In the genomic region with DNA sequence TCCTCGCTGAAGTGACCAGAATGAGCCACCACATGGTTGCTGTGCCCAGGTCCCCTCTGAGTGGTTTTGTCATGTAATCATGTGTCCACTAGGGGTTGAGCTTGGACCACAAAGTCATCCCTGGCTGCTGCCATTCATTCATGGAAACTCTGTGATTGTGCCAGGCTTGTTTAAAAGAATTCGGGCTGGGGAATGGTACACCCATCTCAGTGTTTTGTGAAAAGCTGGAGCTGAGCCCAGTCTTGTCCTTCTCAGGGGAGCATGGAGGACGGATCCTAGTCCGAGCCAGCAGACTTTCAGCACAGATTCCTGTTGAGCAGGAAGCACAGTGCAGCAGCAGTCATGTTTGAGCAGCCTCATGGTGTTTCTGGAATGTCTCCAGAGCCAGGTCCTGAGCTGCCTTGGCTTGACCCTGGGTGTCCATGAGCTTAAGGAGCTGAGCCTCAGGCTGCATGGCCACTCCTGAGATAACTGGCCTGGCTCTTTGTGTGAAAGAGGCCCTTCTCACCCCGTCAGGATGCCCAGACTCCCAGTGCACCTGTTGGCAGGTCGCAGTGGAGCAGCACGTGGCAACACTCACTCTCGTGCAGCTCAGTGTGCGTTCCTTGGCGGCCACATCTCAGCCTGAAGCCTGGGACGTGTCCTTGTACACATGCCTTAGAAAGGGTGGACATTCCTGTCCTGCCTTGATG, we compare ENCODE assay signal across 8 cellular contexts.
DNase-seq lines count a peak whose midpoint lies in the region; ATAC-seq and TF ChIP-seq lines count a peak whose summit lies in the region.

No MANE protein-coding gene starts in this region.

- peaks cover 2% of the 10 kb centered on the region for H3K27me3 Mint-ChIP-seq in activated CD4-positive, alpha-beta T cell treated with anti-CD3 and anti-CD28 coated beads, Interleukin-2, amount 10 ng/mL, durations not matched to agents 24 days and 14 days

- intact Hi-C loops in ovary (cut with DNase I), result loop anchor here in 3 of 4 donors (5.0 to 10.0 kb wide), 3 partner anchors 260 to 313 kb away; a partner anchor contains a TSS
- intact Hi-C loops in activated CD4-positive, alpha-beta T cell treated with anti-CD3 and anti-CD28 coated beads, Interleukin-2, amount 10 ng/mL, durations not matched to agents 24 days and 14 days (cut with micrococcal nuclease), result no loop called here

- no peaks in the 10 kb centered on the region for H3K27me3 ChIP-seq in ovary

- H3K4me3 ChIP-seq in ovary, result no peak overlapping the region

- no peaks in the 10 kb centered on the region for H3K36me3 Mint-ChIP-seq in activated CD4-positive, alpha-beta T cell treated with anti-CD3 and anti-CD28 coated beads, Interleukin-2, amount 10 ng/mL, durations not matched to agents 24 days and 14 days (ENCODE audit: low read depth)

- H3K4me1 Mint-ChIP-seq in activated CD4-positive, alpha-beta T cell treated with anti-CD3 and anti-CD28 coated beads, Interleukin-2, amount 10 ng/mL, durations not matched to agents 24 days and 14 days, result no peaks in the 10 kb centered on the region

- DNase-seq in stimulated activated CD4-positive, alpha-beta T cell treated with anti-CD3 and anti-CD28 coated beads, Interleukin-15, amount 100 ng/mL, for 24 hours, result peak; percentile 11
- DNase-seq in stimulated activated CD4-positive, alpha-beta T cell treated with anti-CD3 and anti-CD28 coated beads, Interleukin-2, amount 100 ng/mL, for 48 hours, result no peak
- DNase-seq in NCI-H2029 (lab: John Stamatoyannopoulos, UW) (peak; percentile 12), UCSD-AML1 (lab: John Stamatoyannopoulos, UW; ENCODE audit: unreplicated experiment) (peak; percentile 24), germinal center (ENCODE audit: low spot score) (peak; percentile 6), ovary (peak; percentile 55 to 76 (median 69))
- DNase-seq in activated CD4-positive, alpha-beta T cell treated with anti-CD3 and anti-CD28 coated beads, Interleukin-2, amount 10 ng/mL, durations not matched to agents 24 days and 14 days, result no peak

- no peak for ATAC-seq in GM18502 (IDR thresholded peaks at IDR 0.05; ENCODE audit: poor library complexity, unreplicated experiment)

- TF ChIP-seq POLR2A in ovary (IDR thresholded peaks at IDR 0.05), result no peak

- no peak for TF ChIP-seq EP300 in ovary (IDR thresholded peaks at IDR 0.05)

- no peak overlapping the region for H3K27ac ChIP-seq in ovary

- no peaks in the 10 kb centered on the region for H3K9me3 ChIP-seq in ovary

- H3K9me3 Mint-ChIP-seq in activated CD4-positive, alpha-beta T cell treated with anti-CD3 and anti-CD28 coated beads, Interleukin-2, amount 10 ng/mL, durations not matched to agents 24 days and 14 days, result no peaks in the 10 kb centered on the region

- 47 to 51% (median 48%) methylated on average over 11 of the region's 11 CpGs for WGBS in ovary, 3 donors

- H3K4me1 ChIP-seq in ovary (ENCODE audit: insufficient read depth), result peaks cover 14% of the 10 kb centered on the region

- H3K27ac Mint-ChIP-seq in activated CD4-positive, alpha-beta T cell treated with anti-CD3 and anti-CD28 coated beads, Interleukin-2, amount 10 ng/mL, durations not matched to agents 24 days and 14 days, result no peak overlapping the region

- no peaks in the 10 kb centered on the region for H3K36me3 ChIP-seq in ovary

- no peak overlapping the region for H3K4me3 Mint-ChIP-seq in activated CD4-positive, alpha-beta T cell treated with anti-CD3 and anti-CD28 coated beads, Interleukin-2, amount 10 ng/mL, durations not matched to agents 24 days and 14 days

- peak; percentile 26 to 55 (median 33) for TF ChIP-seq CTCF in ovary (IDR thresholded peaks at IDR 0.05)

Comparison
In these comparisons a context has a peak if more than half of its experiments do, and no peak if none do; other contexts are left out.
1. DNase-seq: peak in stimulated activated CD4-positive, alpha-beta T cell treated with anti-CD3 and anti-CD28 coated beads, Interleukin-15, amount 100 ng/mL, for 24 hours (single experiment), NCI-H2029 (single experiment), UCSD-AML1 (single experiment), germinal center (single experiment) and ovary (5 of 5); none in stimulated activated CD4-positive, alpha-beta T cell treated with anti-CD3 and anti-CD28 coated beads, Interleukin-2, amount 100 ng/mL, for 48 hours (0 of 2) and activated CD4-positive, alpha-beta T cell treated with anti-CD3 and anti-CD28 coated beads, Interleukin-2, amount 10 ng/mL, durations not matched to agents 24 days and 14 days (single experiment).